In genomic region chr2:230230087-230230486, GRCh38 we compare ENCODE assay signal across 14 cellular contexts. TPM values are rescaled to one million over a fixed set of nuclear protein-coding genes. Genes with fewer than 3 reads are reported as not detected.
DNase-seq lines count a peak whose midpoint lies in the region; ATAC-seq and TF ChIP-seq lines count a peak whose summit lies in the region.
"Had no signal": no experiment of that assay in that cellular context is flagged by ENCODE, and none has a peak within 500 bp of the region (broad histone marks: within the 10 kb centered on the region; RNA-seq: fewer than 3 reads in every experiment).

No MANE protein-coding gene starts in this region.

- H3K27me3 Mint-ChIP-seq in activated naive CD4-positive, alpha-beta T cell treated with anti-CD3 and anti-CD28 coated beads, Interleukin-2, amount 50 U/mL, for 24 hours, result no peaks in the 10 kb centered on the region
- H3K27me3 Mint-ChIP-seq in endodermal cell (ENCODE audit: insufficient read depth), result no peaks in the 10 kb centered on the region
- H3K27me3 Mint-ChIP-seq in stimulated activated memory B cell treated with anti-CD40 and anti-IgM and Interleukin-4, amounts not matched to agents 10 μg/mL and 1 μg/mL and 100 μg/mL, for 72 hours, result no peaks in the 10 kb centered on the region
- H3K27me3 Mint-ChIP-seq: brain had no signal

- H3K4me1 Mint-ChIP-seq in activated naive CD4-positive, alpha-beta T cell treated with anti-CD3 and anti-CD28 coated beads, Interleukin-2, amount 50 U/mL, for 24 hours, result peaks cover 82% of the 10 kb centered on the region
- H3K4me1 Mint-ChIP-seq in endodermal cell, result peaks cover 2% of the 10 kb centered on the region
- peaks cover 69% of the 10 kb centered on the region for H3K4me1 Mint-ChIP-seq in stimulated activated memory B cell treated with anti-CD40 and anti-IgM and Interleukin-4, amounts not matched to agents 10 μg/mL and 1 μg/mL and 100 μg/mL, for 72 hours
- H3K4me1 Mint-ChIP-seq: brain had no signal

- H4K20me1 ChIP-seq in SU-DHL-6 (ENCODE audit: low read depth, low read length), result no peaks in the 10 kb centered on the region

- H3F3A ChIP-seq in SU-DHL-6 (ENCODE audit: insufficient read depth), result peaks cover 60% of the 10 kb centered on the region

- H3K27ac ChIP-seq in SU-DHL-6 (ENCODE audit: low read depth, low read length), result peak overlapping the region; percentile 98
- no peak overlapping the region for H3K27ac ChIP-seq in endodermal cell (ENCODE audit: low read depth, low read length)
- H3K27ac ChIP-seq: heart right ventricle, KMS-11 had no signal

- H3K36me3 Mint-ChIP-seq in activated naive CD4-positive, alpha-beta T cell treated with anti-CD3 and anti-CD28 coated beads, Interleukin-2, amount 50 U/mL, for 24 hours, result peaks cover 35% of the 10 kb centered on the region
- H3K36me3 Mint-ChIP-seq in endodermal cell (ENCODE audit: low read depth), result peaks cover 6% of the 10 kb centered on the region
- peaks cover 65% of the 10 kb centered on the region for H3K36me3 Mint-ChIP-seq in stimulated activated memory B cell treated with anti-CD40 and anti-IgM and Interleukin-4, amounts not matched to agents 10 μg/mL and 1 μg/mL and 100 μg/mL, for 72 hours
- H3K36me3 Mint-ChIP-seq: brain had no signal

- H3K36me3 ChIP-seq in SU-DHL-6 (ENCODE audit: low read length) (peaks cover 24% of the 10 kb centered on the region), endodermal cell (ENCODE audit: control insufficient read depth, insufficient read depth, low read length) (no peaks in the 10 kb centered on the region)
- H3K36me3 ChIP-seq: heart right ventricle had no signal

- peaks cover 16% of the 10 kb centered on the region for H3K9me3 Mint-ChIP-seq in activated naive CD4-positive, alpha-beta T cell treated with anti-CD3 and anti-CD28 coated beads, Interleukin-2, amount 50 U/mL, for 24 hours
- H3K9me3 Mint-ChIP-seq in endodermal cell, result peaks cover 24% of the 10 kb centered on the region
- H3K9me3 Mint-ChIP-seq in stimulated activated memory B cell treated with anti-CD40 and anti-IgM and Interleukin-4, amounts not matched to agents 10 μg/mL and 1 μg/mL and 100 μg/mL, for 72 hours, result peaks cover 5% of the 10 kb centered on the region

- TF ChIP-seq CTCF in SU-DHL-6 (IDR thresholded peaks at IDR 0.05; ENCODE audit: insufficient read depth, low read length, poor library complexity, severe bottlenecking), result no peak
- TF ChIP-seq CTCF in endodermal cell (conservative IDR thresholded peaks at IDR 0.05), result no peak

- H3K9ac ChIP-seq in SU-DHL-6 (ENCODE audit: low read length) (peak overlapping the region; percentile 35), endodermal cell (ENCODE audit: extremely low read depth, low read length, poor library complexity, severe bottlenecking) (no peak overlapping the region)
- H3K9ac ChIP-seq: KMS-11 had no signal

- H3K4me1 ChIP-seq in endodermal cell (ENCODE audit: control insufficient read depth, insufficient read depth, low read length), result no peaks in the 10 kb centered on the region

- no peak for ATAC-seq in stimulated activated memory B cell treated with anti-CD40 and anti-IgM and Interleukin-4, amounts not matched to agents 10 μg/mL and 1 μg/mL and 100 μg/mL, for 72 hours
- ATAC-seq in GM21360 (IDR thresholded peaks at IDR 0.05; ENCODE audit: unreplicated experiment), result no peak
- no peak for ATAC-seq in HG02763 (IDR thresholded peaks at IDR 0.05; ENCODE audit: unreplicated experiment)
- ATAC-seq: heart right ventricle had no signal

- no peak overlapping the region for H3K27ac Mint-ChIP-seq in activated naive CD4-positive, alpha-beta T cell treated with anti-CD3 and anti-CD28 coated beads, Interleukin-2, amount 50 U/mL, for 24 hours
- peak overlapping the region; percentile 23 for H3K27ac Mint-ChIP-seq in endodermal cell
- peak overlapping the region; percentile 96 for H3K27ac Mint-ChIP-seq in stimulated activated memory B cell treated with anti-CD40 and anti-IgM and Interleukin-4, amounts not matched to agents 10 μg/mL and 1 μg/mL and 100 μg/mL, for 72 hours
- H3K27ac Mint-ChIP-seq: brain had no signal

- H3K27me3 ChIP-seq in SU-DHL-6 (ENCODE audit: low read length) (no peaks in the 10 kb centered on the region), endodermal cell (ENCODE audit: control insufficient read depth, insufficient read depth, low read length, poor library complexity, severe bottlenecking) (no peaks in the 10 kb centered on the region)
- H3K27me3 ChIP-seq: heart right ventricle had no signal

- DNase-seq in activated naive CD4-positive, alpha-beta T cell (lab: John Stamatoyannopoulos, UW), result no peak
- DNase-seq in endodermal cell (peak; percentile 64), activated gamma-delta T cell (lab: John Stamatoyannopoulos, UW) (no peak)
- DNase-seq: AML-193, heart right ventricle, NCI-H82 had no signal

- H3K4me3 Mint-ChIP-seq in activated naive CD4-positive, alpha-beta T cell treated with anti-CD3 and anti-CD28 coated beads, Interleukin-2, amount 50 U/mL, for 24 hours, result peak overlapping the region; percentile 62
- no peak overlapping the region for H3K4me3 Mint-ChIP-seq in endodermal cell
- H3K4me3 Mint-ChIP-seq in stimulated activated memory B cell treated with anti-CD40 and anti-IgM and Interleukin-4, amounts not matched to agents 10 μg/mL and 1 μg/mL and 100 μg/mL, for 72 hours, result peak overlapping the region; percentile 92
- H3K4me3 Mint-ChIP-seq: brain had no signal

- 83 to 96% methylated on average over 2 to 3 of the region's 3 CpGs for WGBS in endodermal cell (ENCODE audit: insufficient coverage in 1 of 2, insufficient read length in 1 of 2), 2 experiments

- H3K9me3 ChIP-seq in SU-DHL-6 (ENCODE audit: insufficient read depth, low read length) (peaks cover 9% of the 10 kb centered on the region; the same call in 1 of the 2 replicates), endodermal cell (ENCODE audit: control insufficient read depth, low read length) (peaks cover 17% of the 10 kb centered on the region)

- no peaks in the 10 kb centered on the region for H3K9me2 ChIP-seq in SU-DHL-6 (replicated peaks; ENCODE audit: insufficient read depth, low read length)

- H2AFZ ChIP-seq in SU-DHL-6 (ENCODE audit: low read depth, low read length, severe bottlenecking), result no peak overlapping the region

- peak overlapping the region; percentile 89 for H3K4me2 ChIP-seq in SU-DHL-6 (ENCODE audit: low read depth, low read length, poor library complexity, severe bottlenecking)
- H3K4me2 ChIP-seq: KMS-11 had no signal

- peaks cover 83% of the 10 kb centered on the region for H3K79me2 ChIP-seq in SU-DHL-6 (ENCODE audit: insufficient read depth, low read length)

- H3K4me3 ChIP-seq in SU-DHL-6 (ENCODE audit: insufficient read depth, low read length, poor library complexity, severe bottlenecking) (peak overlapping the region; percentile 72), endodermal cell (ENCODE audit: low read length) (peak overlapping the region; percentile 4)
- H3K4me3 ChIP-seq: heart right ventricle had no signal

RNA-seq across cellular contexts. Expression of gene SP140, which starts 4.6 kb away (rescaled TPM):
- total RNA-seq in endodermal cell, result not detected
- 0.14 TPM for polyA plus RNA-seq in endodermal cell (2013, experiment 1 of 2)
- polyA plus RNA-seq in endodermal cell (2013, experiment 2 of 2), result not detected

RNA-seq across cellular contexts. Expression of gene SP110, which starts 10.3 kb away (rescaled TPM):
- total RNA-seq in endodermal cell, result 1 to 10 TPM in 1 of 2 donors, under 1 TPM in 1; 0.49 to 1.2 TPM
- polyA plus RNA-seq in endodermal cell (2013, experiment 1 of 2), result 2.9 TPM
- polyA plus RNA-seq in endodermal cell (2013, experiment 2 of 2), result 2.2 TPM
- polyA plus RNA-seq: neural cell had no signal
